Comparison of ENCODE assay signal across 20 cellular contexts in genomic region chr2:26020214-26020613, GRCh38.
"Had no signal": no experiment of that assay in that cellular context is flagged by ENCODE, and none has a peak within 500 bp of the region (broad histone marks: within the 10 kb centered on the region; RNA-seq: fewer than 3 reads in every experiment).

No MANE protein-coding gene starts in this region.

- H2AFZ ChIP-seq: neural progenitor cell had no signal

- DNase-seq: activated CD4-positive, alpha-beta T cell treated with anti-CD3 and anti-CD28 coated beads for 48 hours; activated CD8-positive, alpha-beta T cell treated with anti-CD3 and anti-CD28 coated beads for 36 hours; activated effector memory CD4-positive, alpha-beta T cell treated with anti-CD3 and anti-CD28 coated beads, Interleukin-2, amount 50 U/mL, for 16 hours; activated T-cell treated with anti-CD3 and anti-CD28 coated beads, Interleukin-2, amount 50 U/mL, for 4 hours; caudate nucleus; effector CD4-positive, alpha-beta T cell; foreskin melanocyte; heart left ventricle; naive B cell; retina; stimulated activated CD4-positive, alpha-beta T cell treated with anti-CD3 and anti-CD28 coated beads, Interleukin-2, amount 100 ng/mL, for 48 hours; stimulated activated naive CD4-positive, alpha-beta T cell treated with Interleukin-2 at 50 U/mL for 16 hours; substantia nigra; T-helper 17 cell; trophoblast cell had no signal

- H3K9me3 ChIP-seq: heart left ventricle had no signal

- H3K4me3 ChIP-seq: heart left ventricle, neural progenitor cell had no signal

- H3K36me3 ChIP-seq: heart left ventricle, neural progenitor cell had no signal

- ATAC-seq: activated CD8-positive, alpha-beta T cell treated with anti-CD3 and anti-CD28 coated beads for 36 hours; activated naive CD4-positive, alpha-beta T cell treated with anti-CD3 and anti-CD28 coated beads, Interleukin-2, amount 50 U/mL, for 72 hours; activated T-cell treated with anti-CD3 and anti-CD28 coated beads, Interleukin-2, amount 50 U/mL, for 4 hours; heart left ventricle; left lobe of liver; T-helper 17 cell had no signal

- H3K27me3 ChIP-seq: heart left ventricle, neural progenitor cell had no signal

- FAIRE-seq: colon, endothelial cell of umbilical vein had no signal

- H3K9ac ChIP-seq: neural progenitor cell had no signal

- H3K4me2 ChIP-seq: neural progenitor cell had no signal

- H3K27ac ChIP-seq: heart left ventricle, neural progenitor cell had no signal

- H3K4me1 ChIP-seq: neural progenitor cell had no signal
